Comparison of ENCODE assay signal across 1 cellular context in the genomic region with DNA sequence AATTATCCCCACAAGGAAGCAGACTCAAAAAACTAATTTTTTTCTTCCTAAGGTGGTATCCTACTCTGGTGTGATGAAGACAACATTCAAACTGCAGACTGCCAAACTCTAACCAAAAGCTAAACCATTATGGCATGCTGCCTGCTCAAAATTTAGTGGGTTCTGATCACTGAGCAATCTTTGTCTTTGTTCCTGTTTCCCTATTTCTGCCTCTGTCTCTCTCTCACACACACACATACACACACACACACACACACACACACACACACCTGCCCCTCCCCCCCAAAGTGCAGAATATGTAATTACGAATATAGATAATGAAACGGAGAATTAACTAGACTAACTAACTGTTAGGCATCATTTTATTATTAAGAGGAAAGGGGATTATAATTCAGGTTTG.
A peak's percentile ranks its signal among the peaks of the same experiment; 100 is the strongest.
TF ChIP-seq lines count a peak whose summit lies in the region.

No MANE protein-coding gene starts in this region.

TF ChIP-seq in K562, 482 proteins besides CTCF, POLR2A, EP300 and RAD21 (continued from another document and continues in another):
- TF ChIP-seq HDAC1 (IDR thresholded peaks at IDR 0.05) (peak in 1 of 2 experiments; percentile 77; a peak in 2 of 4 replicates), ILF3 (IDR thresholded peaks at IDR 0.05; ENCODE audit: borderline replicate concordance) (no peak), ZNF121 (CRISPR knock-in tag; conservative IDR thresholded peaks at IDR 0.05) (no peak), ZNF253 (CRISPR knock-in tag; conservative IDR thresholded peaks at IDR 0.05) (no peak), U2AF2 (optimal IDR thresholded peaks at IDR 0.05; ENCODE audit: low read depth, low read length) (no peak), ZKSCAN3 (CRISPR knock-in tag; IDR thresholded peaks at IDR 0.05) (no peak), DPF2 (IDR thresholded peaks at IDR 0.05) (peak; percentile 57; the same call in 1 of the 2 replicates), ZNF766 (CRISPR knock-in tag; conservative IDR thresholded peaks at IDR 0.05) (no peak), SMARCE1 (IDR thresholded peaks at IDR 0.05) (peak; percentile 56; the same call in 1 of the 2 replicates), TARDBP (IDR thresholded peaks at IDR 0.05) (no peak), BRD9 (IDR thresholded peaks at IDR 0.05; ENCODE audit: low read depth, partially characterized antibody) (no peak), NFE2 (IDR thresholded peaks at IDR 0.05; ENCODE audit: low read depth) (no peak), KDM1A (IDR thresholded peaks at IDR 0.05) (peak in 1 of 2 experiments; percentile 56; a peak in 2 of 4 replicates), TAF9B (IDR thresholded peaks at IDR 0.05; ENCODE audit: partially characterized antibody) (no peak), PYGO2 (tag; IDR thresholded peaks at IDR 0.05) (no peak), KLF16 (IDR thresholded peaks at IDR 0.05) (no peak), PHB2 (IDR thresholded peaks at IDR 0.05; ENCODE audit: low read depth) (no peak), DACH1 (IDR thresholded peaks at IDR 0.05; ENCODE audit: partially characterized antibody) (no peak), KAT2B (IDR thresholded peaks at IDR 0.05; ENCODE audit: low read depth, low read length) (no peak), NONO (IDR thresholded peaks at IDR 0.05; ENCODE audit: low read depth in 2 of 2, low read length in 1 of 2) (no peak), POLR2AphosphoS2 (IDR thresholded peaks at IDR 0.05; ENCODE audit: low read length) (no peak), PHTF2 (CRISPR knock-in tag; IDR thresholded peaks at IDR 0.05) (no peak), TOE1 (IDR thresholded peaks at IDR 0.05; ENCODE audit: borderline replicate concordance) (no peak), TOE1 (CRISPR knock-in tag; IDR thresholded peaks at IDR 0.05; ENCODE audit: borderline replicate concordance, low read depth) (no peak), CHD1 (IDR thresholded peaks at IDR 0.05; ENCODE audit: low read length) (peak; percentile 42), BRF1 (IDR thresholded peaks at IDR 0.05; ENCODE audit: borderline replicate concordance, extremely low read depth, insufficient read length) (no peak), SMARCA4 (IDR thresholded peaks at IDR 0.05) (peak; percentile 68), SMAD2 (IDR thresholded peaks at IDR 0.05; ENCODE audit: low read depth, low read length) (no peak), SPI1 (IDR thresholded peaks at IDR 0.05; ENCODE audit: borderline replicate concordance, low read depth, low read length) (no peak), ELF1 (tag; IDR thresholded peaks at IDR 0.05) (no peak), CHD4 (IDR thresholded peaks at IDR 0.05; ENCODE audit: insufficient read depth, insufficient replicate concordance, low read depth, low read length, poor library complexity, severe bottlenecking) (no peak), NCOR1 (IDR thresholded peaks at IDR 0.05) (peak; percentile 36; the same call in 1 of the 2 replicates), CEBPG (CRISPR knock-in tag; IDR thresholded peaks at IDR 0.05) (no peak), CEBPG (tag; conservative IDR thresholded peaks at IDR 0.05 in 1 of 2, IDR thresholded peaks at IDR 0.05 in 1 of 2) (no peak), SUPT5H (IDR thresholded peaks at IDR 0.05) (no peak), MTA1 (IDR thresholded peaks at IDR 0.05; ENCODE audit: borderline replicate concordance) (0 out of 2 replicates have a peak, but pooled peaks have one; percentile 32)
- TF ChIP-seq, protein P1, sequence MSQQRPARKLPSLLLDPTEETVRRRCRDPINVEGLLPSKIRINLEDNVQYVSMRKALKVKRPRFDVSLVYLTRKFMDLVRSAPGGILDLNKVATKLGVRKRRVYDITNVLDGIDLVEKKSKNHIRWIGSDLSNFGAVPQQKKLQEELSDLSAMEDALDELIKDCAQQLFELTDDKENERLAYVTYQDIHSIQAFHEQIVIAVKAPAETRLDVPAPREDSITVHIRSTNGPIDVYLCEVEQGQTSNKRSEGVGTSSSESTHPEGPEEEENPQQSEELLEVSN (IDR thresholded peaks at IDR 0.05; ENCODE audit: borderline replicate concordance in 1 of 2, extremely low read depth in 1 of 2, insufficient read depth in 1 of 2, insufficient read length in 1 of 2, low read depth in 1 of 2, low read length in 1 of 2, poor library complexity in 1 of 2, severe bottlenecking in 1 of 2), result no peak
- TF ChIP-seq, protein P2, sequence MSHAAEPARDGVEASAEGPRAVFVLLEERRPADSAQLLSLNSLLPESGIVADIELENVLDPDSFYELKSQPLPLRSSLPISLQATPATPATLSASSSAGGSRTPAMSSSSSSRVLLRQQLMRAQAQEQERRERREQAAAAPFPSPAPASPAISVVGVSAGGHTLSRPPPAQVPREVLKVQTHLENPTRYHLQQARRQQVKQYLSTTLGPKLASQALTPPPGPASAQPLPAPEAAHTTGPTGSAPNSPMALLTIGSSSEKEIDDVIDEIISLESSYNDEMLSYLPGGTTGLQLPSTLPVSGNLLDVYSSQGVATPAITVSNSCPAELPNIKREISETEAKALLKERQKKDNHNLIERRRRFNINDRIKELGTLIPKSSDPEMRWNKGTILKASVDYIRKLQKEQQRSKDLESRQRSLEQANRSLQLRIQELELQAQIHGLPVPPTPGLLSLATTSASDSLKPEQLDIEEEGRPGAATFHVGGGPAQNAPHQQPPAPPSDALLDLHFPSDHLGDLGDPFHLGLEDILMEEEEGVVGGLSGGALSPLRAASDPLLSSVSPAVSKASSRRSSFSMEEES (CRISPR knock-in tag; IDR thresholded peaks at IDR 0.05), result no peak
- TF ChIP-seq, protein P3, sequence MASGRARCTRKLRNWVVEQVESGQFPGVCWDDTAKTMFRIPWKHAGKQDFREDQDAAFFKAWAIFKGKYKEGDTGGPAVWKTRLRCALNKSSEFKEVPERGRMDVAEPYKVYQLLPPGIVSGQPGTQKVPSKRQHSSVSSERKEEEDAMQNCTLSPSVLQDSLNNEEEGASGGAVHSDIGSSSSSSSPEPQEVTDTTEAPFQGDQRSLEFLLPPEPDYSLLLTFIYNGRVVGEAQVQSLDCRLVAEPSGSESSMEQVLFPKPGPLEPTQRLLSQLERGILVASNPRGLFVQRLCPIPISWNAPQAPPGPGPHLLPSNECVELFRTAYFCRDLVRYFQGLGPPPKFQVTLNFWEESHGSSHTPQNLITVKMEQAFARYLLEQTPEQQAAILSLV (tag; IDR thresholded peaks at IDR 0.05), result no peak
- TF ChIP-seq, protein P4, sequence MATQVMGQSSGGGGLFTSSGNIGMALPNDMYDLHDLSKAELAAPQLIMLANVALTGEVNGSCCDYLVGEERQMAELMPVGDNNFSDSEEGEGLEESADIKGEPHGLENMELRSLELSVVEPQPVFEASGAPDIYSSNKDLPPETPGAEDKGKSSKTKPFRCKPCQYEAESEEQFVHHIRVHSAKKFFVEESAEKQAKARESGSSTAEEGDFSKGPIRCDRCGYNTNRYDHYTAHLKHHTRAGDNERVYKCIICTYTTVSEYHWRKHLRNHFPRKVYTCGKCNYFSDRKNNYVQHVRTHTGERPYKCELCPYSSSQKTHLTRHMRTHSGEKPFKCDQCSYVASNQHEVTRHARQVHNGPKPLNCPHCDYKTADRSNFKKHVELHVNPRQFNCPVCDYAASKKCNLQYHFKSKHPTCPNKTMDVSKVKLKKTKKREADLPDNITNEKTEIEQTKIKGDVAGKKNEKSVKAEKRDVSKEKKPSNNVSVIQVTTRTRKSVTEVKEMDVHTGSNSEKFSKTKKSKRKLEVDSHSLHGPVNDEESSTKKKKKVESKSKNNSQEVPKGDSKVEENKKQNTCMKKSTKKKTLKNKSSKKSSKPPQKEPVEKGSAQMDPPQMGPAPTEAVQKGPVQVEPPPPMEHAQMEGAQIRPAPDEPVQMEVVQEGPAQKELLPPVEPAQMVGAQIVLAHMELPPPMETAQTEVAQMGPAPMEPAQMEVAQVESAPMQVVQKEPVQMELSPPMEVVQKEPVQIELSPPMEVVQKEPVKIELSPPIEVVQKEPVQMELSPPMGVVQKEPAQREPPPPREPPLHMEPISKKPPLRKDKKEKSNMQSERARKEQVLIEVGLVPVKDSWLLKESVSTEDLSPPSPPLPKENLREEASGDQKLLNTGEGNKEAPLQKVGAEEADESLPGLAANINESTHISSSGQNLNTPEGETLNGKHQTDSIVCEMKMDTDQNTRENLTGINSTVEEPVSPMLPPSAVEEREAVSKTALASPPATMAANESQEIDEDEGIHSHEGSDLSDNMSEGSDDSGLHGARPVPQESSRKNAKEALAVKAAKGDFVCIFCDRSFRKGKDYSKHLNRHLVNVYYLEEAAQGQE (CRISPR knock-in tag; IDR thresholded peaks at IDR 0.05; ENCODE audit: low read depth), result no peak
- TF ChIP-seq, protein P5, sequence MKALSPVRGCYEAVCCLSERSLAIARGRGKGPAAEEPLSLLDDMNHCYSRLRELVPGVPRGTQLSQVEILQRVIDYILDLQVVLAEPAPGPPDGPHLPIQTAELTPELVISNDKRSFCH (CRISPR knock-in tag; IDR thresholded peaks at IDR 0.05), result no peak
- TF ChIP-seq, protein P5 (tag; IDR thresholded peaks at IDR 0.05), result no peak
- TF ChIP-seq, protein P6, sequence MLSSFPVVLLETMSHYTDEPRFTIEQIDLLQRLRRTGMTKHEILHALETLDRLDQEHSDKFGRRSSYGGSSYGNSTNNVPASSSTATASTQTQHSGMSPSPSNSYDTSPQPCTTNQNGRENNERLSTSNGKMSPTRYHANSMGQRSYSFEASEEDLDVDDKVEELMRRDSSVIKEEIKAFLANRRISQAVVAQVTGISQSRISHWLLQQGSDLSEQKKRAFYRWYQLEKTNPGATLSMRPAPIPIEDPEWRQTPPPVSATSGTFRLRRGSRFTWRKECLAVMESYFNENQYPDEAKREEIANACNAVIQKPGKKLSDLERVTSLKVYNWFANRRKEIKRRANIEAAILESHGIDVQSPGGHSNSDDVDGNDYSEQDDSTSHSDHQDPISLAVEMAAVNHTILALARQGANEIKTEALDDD (IDR thresholded peaks at IDR 0.05), result peak; percentile 59; the same call in 1 of the 2 replicates
- TF ChIP-seq, protein P7, sequence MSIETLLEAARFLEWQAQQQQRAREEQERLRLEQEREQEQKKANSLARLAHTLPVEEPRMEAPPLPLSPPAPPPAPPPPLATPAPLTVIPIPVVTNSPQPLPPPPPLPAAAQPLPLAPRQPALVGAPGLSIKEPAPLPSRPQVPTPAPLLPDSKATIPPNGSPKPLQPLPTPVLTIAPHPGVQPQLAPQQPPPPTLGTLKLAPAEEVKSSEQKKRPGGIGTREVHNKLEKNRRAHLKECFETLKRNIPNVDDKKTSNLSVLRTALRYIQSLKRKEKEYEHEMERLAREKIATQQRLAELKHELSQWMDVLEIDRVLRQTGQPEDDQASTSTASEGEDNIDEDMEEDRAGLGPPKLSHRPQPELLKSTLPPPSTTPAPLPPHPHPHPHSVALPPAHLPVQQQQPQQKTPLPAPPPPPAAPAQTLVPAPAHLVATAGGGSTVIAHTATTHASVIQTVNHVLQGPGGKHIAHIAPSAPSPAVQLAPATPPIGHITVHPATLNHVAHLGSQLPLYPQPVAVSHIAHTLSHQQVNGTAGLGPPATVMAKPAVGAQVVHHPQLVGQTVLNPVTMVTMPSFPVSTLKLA (conservative IDR thresholded peaks at IDR 0.05), result 0 out of 4 replicates have a peak, but pooled peaks of 1 of the 2 experiments have one; percentile 36
- TF ChIP-seq, protein P8, sequence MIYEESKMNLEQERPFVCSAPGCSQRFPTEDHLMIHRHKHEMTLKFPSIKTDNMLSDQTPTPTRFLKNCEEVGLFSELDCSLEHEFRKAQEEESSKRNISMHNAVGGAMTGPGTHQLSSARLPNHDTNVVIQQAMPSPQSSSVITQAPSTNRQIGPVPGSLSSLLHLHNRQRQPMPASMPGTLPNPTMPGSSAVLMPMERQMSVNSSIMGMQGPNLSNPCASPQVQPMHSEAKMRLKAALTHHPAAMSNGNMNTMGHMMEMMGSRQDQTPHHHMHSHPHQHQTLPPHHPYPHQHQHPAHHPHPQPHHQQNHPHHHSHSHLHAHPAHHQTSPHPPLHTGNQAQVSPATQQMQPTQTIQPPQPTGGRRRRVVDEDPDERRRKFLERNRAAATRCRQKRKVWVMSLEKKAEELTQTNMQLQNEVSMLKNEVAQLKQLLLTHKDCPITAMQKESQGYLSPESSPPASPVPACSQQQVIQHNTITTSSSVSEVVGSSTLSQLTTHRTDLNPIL (CRISPR knock-in tag; IDR thresholded peaks at IDR 0.05), result no peak
